Comparison of ENCODE assay signal across 8 cellular contexts in the genomic region with DNA sequence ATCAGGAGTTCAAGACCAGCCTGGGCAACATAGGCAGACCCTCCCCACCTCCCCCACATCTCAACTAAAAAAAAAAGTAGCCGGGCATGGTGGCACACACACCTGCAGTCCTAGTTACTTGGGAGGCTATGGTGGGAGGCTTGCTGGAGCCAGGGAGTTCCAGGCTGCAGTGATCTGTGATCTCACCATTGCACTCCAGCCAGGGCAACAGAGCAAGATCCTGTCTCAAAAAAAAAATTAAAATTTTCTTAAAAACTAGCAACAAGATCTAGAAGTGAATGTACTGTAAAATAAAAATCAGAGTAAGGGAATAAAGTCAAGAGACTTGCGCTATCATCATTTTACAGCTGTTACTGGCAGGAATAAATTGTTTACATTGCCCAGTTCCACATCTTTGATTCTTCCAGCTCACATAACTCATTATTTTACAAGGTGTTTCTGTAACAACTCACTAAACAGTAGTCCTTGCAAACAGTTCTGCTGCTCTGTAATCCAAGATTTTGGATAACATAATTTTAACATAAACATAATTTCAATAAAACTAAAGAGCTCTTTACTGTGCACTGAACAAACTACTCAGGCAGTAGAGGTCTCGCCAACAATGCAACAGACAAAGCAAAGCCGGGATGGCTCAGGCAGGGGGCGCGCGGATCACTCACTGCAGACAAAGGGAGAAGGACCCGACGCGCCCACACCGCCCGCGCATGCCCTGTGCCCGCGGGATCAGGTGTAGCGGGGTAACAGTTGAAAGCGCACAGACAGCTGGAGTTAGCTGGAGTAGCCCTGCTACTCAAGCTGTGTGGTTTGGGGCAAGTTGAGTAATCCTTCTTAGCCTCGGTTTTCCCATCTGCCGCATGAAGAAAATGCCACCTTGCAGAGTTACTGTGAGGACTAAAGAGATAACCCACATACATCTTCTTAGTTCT.
DNase-seq lines count a peak whose midpoint lies in the region; ATAC-seq, FAIRE-seq and TF ChIP-seq lines count a peak whose summit lies in the region.

No MANE protein-coding gene starts in this region.

- DNase-seq in NCI-H1694 treated with DMSO at 0.1 percent for 48 hours (lab: John Stamatoyannopoulos, UW) (peak; percentile 95), T-helper 2 cell (peak; percentile 46 to 81 (median 59)), amygdala (lab: John Stamatoyannopoulos, UW) (peak in 44 of 56 donors; percentile 1 to 71 (median 18)), iris pigment epithelial cell (ENCODE audit: low read depth) (peak; percentile 23), H54 (ENCODE audit: insufficient read length, low spot score) (no peak)
- DNase-seq in stimulated activated CD4-positive, alpha-beta T cell treated with anti-CD3 and anti-CD28 coated beads, Interleukin-1b, Interleukin-23, amount 100 ng/mL, for 48 hours = peak; percentile 78

- ATAC-seq in GM18505 (IDR thresholded peaks at IDR 0.05; ENCODE audit: unreplicated experiment) (peak; percentile 97), HG02938 (IDR thresholded peaks at IDR 0.05; ENCODE audit: unreplicated experiment) (peak; percentile 70)

- TF ChIP-seq POLR2A in GM18505 (IDR thresholded peaks at IDR 0.05; ENCODE audit: borderline replicate concordance, extremely low read depth, insufficient read depth, insufficient read length) (no peak), H54 (IDR thresholded peaks at IDR 0.05; ENCODE audit: low read depth, low read length) (no peak)

- no peak for FAIRE-seq in H54 (lab: Jason Lieb, UNC)
